ENCODE assay signal across 29 cellular contexts in genomic region chr7:150919160-150919559, GRCh38.
"Had no signal": no experiment of that assay in that cellular context is flagged by ENCODE, and none has a peak within 500 bp of the region (broad histone marks: within the 10 kb centered on the region; RNA-seq: fewer than 3 reads in every experiment).

No MANE protein-coding gene starts in this region.

- H3K4me1 Mint-ChIP-seq: stimulated activated memory B cell treated with anti-CD40 and anti-IgM and Interleukin-4, amounts not matched to agents 10 μg/mL and 1 μg/mL and 100 μg/mL, for 72 hours; stimulated activated naive B cell treated with anti-CD40 and anti-IgM and Interleukin-4, amounts not matched to agents 10 μg/mL and 1 μg/mL and 100 μg/mL, for 72 hours had no signal

- H3K27ac ChIP-seq: stomach, suprapubic skin, testis, thoracic aorta, thyroid gland, tibial artery, upper lobe of left lung, upper lobe of right lung, uterus, vagina had no signal

- H3K27ac Mint-ChIP-seq: stimulated activated effector memory CD8-positive, alpha-beta T cell treated with anti-CD3 and anti-CD28 coated beads, Interleukin-12 subunit alpha, Interleukin-12 subunit beta, amount 100 ng/mL, for 72 hours; stimulated activated memory B cell treated with anti-CD40 and anti-IgM and Interleukin-4, amounts not matched to agents 10 μg/mL and 1 μg/mL and 100 μg/mL, for 72 hours; stimulated activated naive B cell treated with anti-CD40 and anti-IgM and Interleukin-4, amounts not matched to agents 10 μg/mL and 1 μg/mL and 100 μg/mL, for 72 hours; stimulated activated naive CD8-positive, alpha-beta T cell treated with anti-CD3 and anti-CD28 coated beads, Interleukin-15, amount 100 ng/mL, for 72 hours; stimulated activated naive CD8-positive, alpha-beta T cell treated with anti-CD3 and anti-CD28 coated beads, Interleukin-15, Interleukin-2, amounts not matched to agents 100 ng/mL and 50 ng/mL, for 24 hours; type B pancreatic cell had no signal

- H3K36me3 ChIP-seq: stomach, suprapubic skin, thoracic aorta, thyroid gland, tibial artery, tibial nerve, transverse colon, upper lobe of left lung, upper lobe of right lung, uterus, vagina had no signal

- H3K27me3 ChIP-seq: testis, transverse colon, upper lobe of left lung, upper lobe of right lung, uterus, vagina had no signal

- ATAC-seq: stimulated activated effector memory CD8-positive, alpha-beta T cell treated with anti-CD3 and anti-CD28 coated beads, Interleukin-12 subunit alpha, Interleukin-12 subunit beta, amount 100 ng/mL, for 72 hours; stimulated activated memory B cell treated with anti-CD40 and anti-IgM and Interleukin-4, amounts not matched to agents 10 μg/mL and 1 μg/mL and 100 μg/mL, for 72 hours; stimulated activated naive B cell treated with anti-CD40 and anti-IgM and Interleukin-4, amounts not matched to agents 10 μg/mL and 1 μg/mL and 100 μg/mL, for 72 hours; stimulated activated naive CD8-positive, alpha-beta T cell treated with anti-CD3 and anti-CD28 coated beads, Interleukin-15, amount 100 ng/mL, for 72 hours; stimulated activated naive CD8-positive, alpha-beta T cell treated with anti-CD3 and anti-CD28 coated beads, Interleukin-15, Interleukin-2, amounts not matched to agents 100 U/mL and 50 U/mL, for 24 hours; upper lobe of right lung had no signal

- DNase-seq: stimulated activated CD4-positive, alpha-beta T cell treated with anti-CD3 and anti-CD28 coated beads, Interleukin-2, amount 100 ng/mL, for 48 hours; stimulated activated CD4-positive, alpha-beta T cell treated with anti-CD3 and anti-CD28 coated beads, Interleukin-4, amount 100 ng/mL, for 1 hour; stimulated activated CD4-positive, alpha-beta T cell treated with anti-CD3 and anti-CD28 coated beads, Interleukin-4, amount 100 ng/mL, for 24 hours; stimulated activated CD4-positive, alpha-beta T cell treated with anti-CD3 and anti-CD28 coated beads, Interleukin-4, amount 100 ng/mL, for 4 hours; stimulated activated CD8-positive, alpha-beta memory T cell treated with anti-CD3 and anti-CD28 coated beads, Interleukin-4, amount 100 ng/mL, for 48 hours; stimulated activated naive B cell treated with anti-CD40 and anti-IgM and Interleukin-4, amounts not matched to agents 10 μg/mL and 1 μg/mL and 100 μg/mL, for 72 hours; stimulated activated naive CD4-positive, alpha-beta T cell; stimulated activated naive CD4-positive, alpha-beta T cell treated with Interleukin-2 at 50 U/mL for 16 hours; stimulated activated naive CD8-positive, alpha-beta T cell treated with anti-CD3 and anti-CD28 coated beads, Interleukin-15, amount 100 ng/mL, for 72 hours; stimulated activated naive CD8-positive, alpha-beta T cell treated with anti-CD3 and anti-CD28 coated beads, Interleukin-15, Interleukin-2, amounts not matched to agents 100 U/mL and 50 U/mL, for 24 hours; substantia nigra; testis; thyroid gland; tibial artery; transverse colon; trophoblast cell; upper lobe of left lung; upper lobe of right lung; uterus had no signal

- H3K36me3 Mint-ChIP-seq: stimulated activated effector memory CD8-positive, alpha-beta T cell treated with anti-CD3 and anti-CD28 coated beads, Interleukin-12 subunit alpha, Interleukin-12 subunit beta, amount 100 ng/mL, for 72 hours; stimulated activated memory B cell treated with anti-CD40 and anti-IgM and Interleukin-4, amounts not matched to agents 10 μg/mL and 1 μg/mL and 100 μg/mL, for 72 hours; stimulated activated naive B cell treated with anti-CD40 and anti-IgM and Interleukin-4, amounts not matched to agents 10 μg/mL and 1 μg/mL and 100 μg/mL, for 72 hours; type B pancreatic cell had no signal

- H3K4me3 Mint-ChIP-seq: stimulated activated effector memory CD8-positive, alpha-beta T cell treated with anti-CD3 and anti-CD28 coated beads, Interleukin-12 subunit alpha, Interleukin-12 subunit beta, amount 100 ng/mL, for 72 hours; stimulated activated memory B cell treated with anti-CD40 and anti-IgM and Interleukin-4, amounts not matched to agents 10 μg/mL and 1 μg/mL and 100 μg/mL, for 72 hours; stimulated activated naive B cell treated with anti-CD40 and anti-IgM and Interleukin-4, amounts not matched to agents 10 μg/mL and 1 μg/mL and 100 μg/mL, for 72 hours; stimulated activated naive CD8-positive, alpha-beta T cell treated with anti-CD3 and anti-CD28 coated beads, Interleukin-15, amount 100 ng/mL, for 72 hours; stimulated activated naive CD8-positive, alpha-beta T cell treated with anti-CD3 and anti-CD28 coated beads, Interleukin-15, Interleukin-2, amounts not matched to agents 100 ng/mL and 50 ng/mL, for 24 hours; type B pancreatic cell had no signal

- FAIRE-seq: urothelium cell line had no signal

- H3K4me3 ChIP-seq: stomach, suprapubic skin, testis, thoracic aorta, thyroid gland, tibial artery, tibial nerve, transverse colon, upper lobe of left lung, upper lobe of right lung, uterus, vagina had no signal

- H3K9me3 Mint-ChIP-seq: stimulated activated effector memory CD8-positive, alpha-beta T cell treated with anti-CD3 and anti-CD28 coated beads, Interleukin-12 subunit alpha, Interleukin-12 subunit beta, amount 100 ng/mL, for 72 hours; stimulated activated memory B cell treated with anti-CD40 and anti-IgM and Interleukin-4, amounts not matched to agents 10 μg/mL and 1 μg/mL and 100 μg/mL, for 72 hours; stimulated activated naive B cell treated with anti-CD40 and anti-IgM and Interleukin-4, amounts not matched to agents 10 μg/mL and 1 μg/mL and 100 μg/mL, for 72 hours; stimulated activated naive CD8-positive, alpha-beta T cell treated with anti-CD3 and anti-CD28 coated beads, Interleukin-15, amount 100 ng/mL, for 72 hours; stimulated activated naive CD8-positive, alpha-beta T cell treated with anti-CD3 and anti-CD28 coated beads, Interleukin-15, Interleukin-2, amounts not matched to agents 100 ng/mL and 50 ng/mL, for 24 hours; type B pancreatic cell had no signal

- H3K4me1 ChIP-seq: suprapubic skin, thyroid gland, tibial artery, upper lobe of left lung, upper lobe of right lung, vagina had no signal

- H3K9me3 ChIP-seq: stomach, suprapubic skin, testis, thoracic aorta, thyroid gland, tibial artery, tibial nerve, transverse colon, upper lobe of left lung, upper lobe of right lung, uterus, vagina had no signal
